Comparison of ENCODE assay signal across 9 cellular contexts in genomic region chr20:45970646-45971424, GRCh38. TPM values are rescaled to one million over a fixed set of nuclear protein-coding genes. Genes with fewer than 3 reads are reported as not detected.
DNase-seq lines count a peak whose midpoint lies in the region; ATAC-seq and TF ChIP-seq lines count a peak whose summit lies in the region.
"Had no signal": no experiment of that assay in that cellular context is flagged by ENCODE, and none has a peak within 500 bp of the region (broad histone marks: within the 10 kb centered on the region; RNA-seq: fewer than 3 reads in every experiment).

No MANE protein-coding gene starts in this region.

- H3K27me3 Mint-ChIP-seq in CD8-positive, alpha-beta memory T cell = peaks cover 0 to 7% of the 10 kb centered on the region in 2 donors
- H3K27me3 Mint-ChIP-seq in T-helper 17 cell = no peaks in the 10 kb centered on the region
- peaks cover 6% of the 10 kb centered on the region for H3K27me3 Mint-ChIP-seq in nephron (ENCODE audit: low read depth)

- H3K9me3 Mint-ChIP-seq in CD8-positive, alpha-beta memory T cell = peaks cover 0 to 3% (median 0%) of the 10 kb centered on the region in 5 donors
- H3K9me3 Mint-ChIP-seq in nephron = no peaks in the 10 kb centered on the region

- peaks cover 23% of the 10 kb centered on the region for H3K36me3 ChIP-seq in CD8-positive, alpha-beta memory T cell (ENCODE audit: insufficient read depth, low read length)
- H3K36me3 ChIP-seq in esophagus squamous epithelium = peaks cover 16 to 39% (median 30%) of the 10 kb centered on the region in 3 donors

- peak overlapping the region; percentile 92 to 100 (median 100) for H3K27ac Mint-ChIP-seq in CD8-positive, alpha-beta memory T cell
- peak overlapping the region; percentile 97 for H3K27ac Mint-ChIP-seq in T-helper 17 cell
- H3K27ac Mint-ChIP-seq in nephron = peak overlapping the region; percentile 100

- H3K27me3 ChIP-seq in CD8-positive, alpha-beta memory T cell (ENCODE audit: insufficient read depth, low read length, poor library complexity, severe bottlenecking) = no peaks in the 10 kb centered on the region
- H3K27me3 ChIP-seq in esophagus squamous epithelium = no peaks in the 10 kb centered on the region

- H3K4me3 ChIP-seq in CD8-positive, alpha-beta memory T cell (ENCODE audit: low read length) = peak overlapping the region; percentile 92
- H3K4me3 ChIP-seq in esophagus squamous epithelium = peak overlapping the region; percentile 63 to 89 (median 78)

- 8 to 12% methylated on average over 7 to 13 of the region's 34 CpGs for WGBS in esophagus squamous epithelium, 2 donors

- peaks cover 0 to 53% (median 4%) of the 10 kb centered on the region in 3 donors for H3K36me3 Mint-ChIP-seq in CD8-positive, alpha-beta memory T cell
- no peaks in the 10 kb centered on the region for H3K36me3 Mint-ChIP-seq in T-helper 17 cell (ENCODE audit: low read depth)
- peaks cover 9% of the 10 kb centered on the region for H3K36me3 Mint-ChIP-seq in nephron (ENCODE audit: low read depth)

- H3K4me1 Mint-ChIP-seq in CD8-positive, alpha-beta memory T cell = peaks cover 22 to 30% (median 24%) of the 10 kb centered on the region in 3 donors
- H3K4me1 Mint-ChIP-seq in T-helper 17 cell (peaks cover 20% of the 10 kb centered on the region), nephron (peaks cover 13% of the 10 kb centered on the region)

- DNase-seq in CD8-positive, alpha-beta memory T cell = peak in 3 of 5 donors; percentile 12 to 51 (median 32)
- DNase-seq in T-helper 17 cell = no peak
- no peak for DNase-seq in esophagus squamous epithelium (lab: John Stamatoyannopoulos, UW)
- DNase-seq in NCI-H2171 (lab: John Stamatoyannopoulos, UW) = no peak
- no peak for DNase-seq in DMS79 treated with DMSO at 0.1 percent for 48 hours (lab: John Stamatoyannopoulos, UW)

- no peaks in the 10 kb centered on the region for H3K9me3 ChIP-seq in CD8-positive, alpha-beta memory T cell (ENCODE audit: low read length)
- H3K9me3 ChIP-seq in T-helper 17 cell (ENCODE audit: control insufficient read depth, low read length, poor library complexity, severe bottlenecking) (no peaks in the 10 kb centered on the region), esophagus squamous epithelium (no peaks in the 10 kb centered on the region)

- H3K27ac ChIP-seq in CD8-positive, alpha-beta memory T cell (ENCODE audit: low read depth, low read length) = peak overlapping the region; percentile 100
- H3K27ac ChIP-seq in esophagus squamous epithelium = peak overlapping the region; percentile 98 to 100 (median 98)

- peak; percentile 1 for ATAC-seq in GM21786 (IDR thresholded peaks at IDR 0.05; ENCODE audit: unreplicated experiment)
- ATAC-seq in T-helper 17 cell = no peak
- ATAC-seq in HG03571 (IDR thresholded peaks at IDR 0.05; ENCODE audit: unreplicated experiment) = no peak

- POLR2A ChIA-PET in CD8-positive, alpha-beta memory T cell (lab: Charles Lee) = interaction anchor here (0.7 to 4.8 kb wide), 11 partner anchors 8 to 393 kb away, joined by 3 to 113 read pairs (median 6); partner anchors contain the start of genes CD40, CTSA, NEURL2 and PCIF1

- peaks cover 31% of the 10 kb centered on the region for H3K4me1 ChIP-seq in CD8-positive, alpha-beta memory T cell (ENCODE audit: insufficient read depth, low read length)
- peaks cover 18 to 54% (median 22%) of the 10 kb centered on the region in 3 donors for H3K4me1 ChIP-seq in esophagus squamous epithelium

- TF ChIP-seq CTCF in esophagus squamous epithelium (IDR thresholded peaks at IDR 0.05) (no peak), nephron (IDR thresholded peaks at IDR 0.05; ENCODE audit: unreplicated experiment in 3 of 3) (no peak)

- H3K4me3 Mint-ChIP-seq in CD8-positive, alpha-beta memory T cell = peak overlapping the region; percentile 77 to 99 (median 95)
- H3K4me3 Mint-ChIP-seq in T-helper 17 cell (peak overlapping the region; percentile 87), nephron (peak overlapping the region; percentile 87 to 90 (median 88))

- intact Hi-C loops in esophagus squamous epithelium (cut with DNase I) = no loop called here

- no peak for TF ChIP-seq POLR2A in esophagus squamous epithelium (IDR thresholded peaks at IDR 0.05)

- CTCF ChIA-PET in CD8-positive, alpha-beta memory T cell (lab: Charles Lee) = interaction anchor here (0.9 to 5.4 kb wide), 25 partner anchors 9 to 172 kb away, joined by 3 to 46 read pairs (median 7); partner anchors contain the start of genes CTSA, NEURL2, PCIF1 and ZSWIM1

RNA-seq across cellular contexts. Expression of gene ZNF335, which starts 1.2 kb away (rescaled TPM):
- 10 to 100 TPM; 37.5 to 38.3 TPM for total RNA-seq in CD8-positive, alpha-beta memory T cell
- 14.6 TPM for polyA plus RNA-seq in CD8-positive, alpha-beta memory T cell
- 100 to 1,000 TPM in 1 of 2 donors, 10 to 100 TPM in 1; 95.1 to 129 TPM for total RNA-seq in T-helper 17 cell
- 10 to 100 TPM; 10.5 to 22.5 (median 19.8) TPM for total RNA-seq in esophagus squamous epithelium

RNA-seq across cellular contexts. Expression of gene PCIF1, which starts 36.4 kb away (rescaled TPM):
- 10 to 100 TPM; 33.6 to 34.1 TPM for total RNA-seq in CD8-positive, alpha-beta memory T cell
- 88.0 TPM for polyA plus RNA-seq in CD8-positive, alpha-beta memory T cell
- total RNA-seq in T-helper 17 cell = 10 to 100 TPM; 72.4 to 73.7 TPM
- 10 to 100 TPM; 10.4 to 36.8 (median 16.4) TPM for total RNA-seq in esophagus squamous epithelium

RNA-seq across cellular contexts. Expression of gene MMP9, which starts 37.9 kb away (rescaled TPM):
- 1 to 10 TPM; 3.9 to 5.0 TPM for total RNA-seq in CD8-positive, alpha-beta memory T cell
- polyA plus RNA-seq in CD8-positive, alpha-beta memory T cell = not detected
- total RNA-seq in T-helper 17 cell (1 to 10 TPM; 2.6 to 2.7 TPM), esophagus squamous epithelium (under 1 TPM in 3 of 4 donors, not detected in 1; 0.18 to 0.50 (median 0.38) TPM)
- total RNA-seq: SK-MEL-5 had no signal

RNA-seq across cellular contexts. Expression of gene SLC12A5, which starts 58.2 kb away (rescaled TPM):
- total RNA-seq in CD8-positive, alpha-beta memory T cell = not detected
- not detected for polyA plus RNA-seq in CD8-positive, alpha-beta memory T cell
- not detected for total RNA-seq in T-helper 17 cell
- total RNA-seq in esophagus squamous epithelium = not detected

RNA-seq across cellular contexts. Expression of gene PLTP, which starts 58.9 kb away (rescaled TPM):
- total RNA-seq in CD8-positive, alpha-beta memory T cell = 1 to 10 TPM; 2.5 to 3.2 TPM
- 0.45 TPM for polyA plus RNA-seq in CD8-positive, alpha-beta memory T cell
- 1 to 10 TPM in 1 of 2 donors, not detected in 1; 1.5 TPM for total RNA-seq in T-helper 17 cell
- total RNA-seq in esophagus squamous epithelium = 100 to 1,000 TPM in 2 of 4 donors, 10 to 100 TPM in 1, 1 to 10 TPM in 1; 5.9 to 248 (median 92.6) TPM

Comparison
In these comparisons a context has a peak if more than half of its experiments do, and no peak if none do; other contexts are left out.
1. DNase-seq: peak in CD8-positive, alpha-beta memory T cell (3 of 5); none in T-helper 17 cell (0 of 3), esophagus squamous epithelium (single experiment), NCI-H2171 (single experiment) and DMS79 treated with DMSO at 0.1 percent for 48 hours (single experiment).
2. Peak in every context shown above with its lines, with median percentiles within 50 percentile points of each other: H3K27ac Mint-ChIP-seq and H3K4me3 Mint-ChIP-seq.